8 cellular contexts compared by ENCODE assay signal in genomic region chr1:111737216-111738132, GRCh38. TPM values are rescaled to one million over a fixed set of nuclear protein-coding genes. Genes with fewer than 3 reads are reported as not detected.
A peak's percentile ranks its signal among the peaks of the same experiment; 100 is the strongest.
DNase-seq lines count a peak whose midpoint lies in the region; ATAC-seq and TF ChIP-seq lines count a peak whose summit lies in the region.

No MANE protein-coding gene starts in this region.

- peak overlapping the region; percentile 78 for H3K4me3 ChIP-seq in DOHH2 (ENCODE audit: low read length)
- H3K4me3 ChIP-seq in endocrine pancreas (ENCODE audit: control insufficient read depth, insufficient read depth, low read length) = peak overlapping the region; percentile 24

- peaks cover 3% of the 10 kb centered on the region; the same call in 1 of the 2 replicates for H3F3A ChIP-seq in DOHH2 (ENCODE audit: control insufficient read depth, insufficient read depth)

- ATAC-seq in HG02678 (IDR thresholded peaks at IDR 0.05; ENCODE audit: unreplicated experiment) (no peak), HG02571 (IDR thresholded peaks at IDR 0.05; ENCODE audit: unreplicated experiment) (no peak)

- no peaks in the 10 kb centered on the region for H3K79me2 ChIP-seq in DOHH2 (ENCODE audit: control insufficient read depth, low read length)

- peak overlapping the region; percentile 94 for H3K4me2 ChIP-seq in DOHH2 (ENCODE audit: low read length)

- H3K36me3 ChIP-seq in DOHH2 (ENCODE audit: control insufficient read depth, low read length) (no peaks in the 10 kb centered on the region), endocrine pancreas (ENCODE audit: control insufficient read depth, insufficient read depth, low read length) (no peaks in the 10 kb centered on the region)

- H3K4me3 Mint-ChIP-seq in osteocyte (ENCODE audit: unreplicated experiment) = peak overlapping the region; percentile 93

- H3K4me1 ChIP-seq in DOHH2 (ENCODE audit: control insufficient read depth, low read length) (peaks cover 37% of the 10 kb centered on the region), endocrine pancreas (ENCODE audit: control insufficient read depth, insufficient read depth, low read length) (no peaks in the 10 kb centered on the region)

- no peaks in the 10 kb centered on the region for H3K9me2 ChIP-seq in DOHH2 (replicated peaks; ENCODE audit: control insufficient read depth, low read length)

- no peaks in the 10 kb centered on the region for H3K27me3 Mint-ChIP-seq in osteocyte (ENCODE audit: unreplicated experiment)

- H3K4me1 Mint-ChIP-seq in osteocyte (ENCODE audit: unreplicated experiment) = peaks cover 23% of the 10 kb centered on the region

- no peaks in the 10 kb centered on the region for H4K20me1 ChIP-seq in DOHH2 (ENCODE audit: control insufficient read depth, insufficient read depth, low read depth, low read length)

- peaks cover 19% of the 10 kb centered on the region for H3K27me3 ChIP-seq in DOHH2 (ENCODE audit: control insufficient read depth, low read length)
- no peaks in the 10 kb centered on the region for H3K27me3 ChIP-seq in endocrine pancreas (ENCODE audit: control insufficient read depth, insufficient read depth, low read length)

- no peaks in the 10 kb centered on the region for H3K9me3 Mint-ChIP-seq in osteocyte (ENCODE audit: unreplicated experiment)

- peak overlapping the region; percentile 67 for H3K9ac ChIP-seq in endocrine pancreas (ENCODE audit: control insufficient read depth, insufficient read depth, low read length)

- H3K9me3 ChIP-seq in DOHH2 (ENCODE audit: control insufficient read depth, insufficient read depth, low read length) (no peaks in the 10 kb centered on the region), endocrine pancreas (ENCODE audit: control insufficient read depth, low read length) (no peaks in the 10 kb centered on the region)

- H3K27ac Mint-ChIP-seq in osteocyte (ENCODE audit: unreplicated experiment) = peak overlapping the region; percentile 37

- H3K27ac ChIP-seq in DOHH2 (ENCODE audit: low read depth, low read length) = no peak overlapping the region

- no peaks in the 10 kb centered on the region for H3K36me3 Mint-ChIP-seq in osteocyte (ENCODE audit: unreplicated experiment)

- DNase-seq in NCI-H69 (lab: John Stamatoyannopoulos, UW) = peak; percentile 21
- DNase-seq in osteocyte (ENCODE audit: extremely low spot score, unreplicated experiment) = no peak
- no peak for DNase-seq in NCI-H2029 (lab: John Stamatoyannopoulos, UW)
- DNase-seq in activated gamma-delta T cell treated with Interleukin-2 at 50 U/mL for 16 hours = no peak

- TF ChIP-seq CTCF in DOHH2 (IDR thresholded peaks at IDR 0.05; ENCODE audit: low read depth, low read length, poor library complexity, severe bottlenecking) = peak; percentile 26
- no peak for TF ChIP-seq CTCF in osteocyte (IDR thresholded peaks at IDR 0.05)

RNA-seq across cellular contexts. Expression of gene INKA2, which starts 1.7 kb away (rescaled TPM):
- total RNA-seq in osteocyte = 5.5 and 6.2 TPM in 2 replicates

RNA-seq across cellular contexts. Expression of gene DDX20, which starts 18.2 kb away (rescaled TPM):
- 13.1 and 14.0 TPM in 2 replicates for total RNA-seq in osteocyte
